Comparison of ENCODE assay signal across 11 cellular contexts in the genomic region with DNA sequence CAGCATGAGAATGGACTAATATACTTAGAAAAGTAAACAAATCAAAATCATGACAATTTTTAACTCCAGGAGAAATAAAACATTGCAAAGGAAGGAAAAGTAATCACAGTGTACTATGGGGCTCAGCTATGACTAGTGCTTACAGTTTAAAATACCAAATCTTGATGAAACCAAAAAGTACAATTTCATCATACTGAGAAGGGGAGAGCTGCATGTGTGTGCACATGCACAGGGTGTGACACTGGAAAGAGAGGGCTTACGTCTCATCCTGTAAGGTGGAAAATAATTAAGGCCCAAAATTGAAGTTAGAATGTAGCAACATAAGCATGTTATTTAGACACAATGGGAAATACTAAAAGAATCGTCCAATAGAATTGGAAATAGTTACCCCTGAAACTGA.
"Had no signal": no experiment of that assay in that cellular context is flagged by ENCODE, and none has a peak within 500 bp of the region (broad histone marks: within the 10 kb centered on the region; RNA-seq: fewer than 3 reads in every experiment).

No MANE protein-coding gene starts in this region.

- H3K4me1 ChIP-seq: HAP-1 had no signal

- H2AFZ ChIP-seq: GM23248, GM23338 had no signal

- FAIRE-seq: H1, H54 had no signal

- H3K27ac Mint-ChIP-seq: GM23338, H9, HFFc6 had no signal

- H3K4me1 Mint-ChIP-seq: GM23338, H9 had no signal

- H3K36me3 ChIP-seq: HAP-1 had no signal

- H3K4me2 ChIP-seq: GM23338 had no signal

- ATAC-seq: GM23338, HCT116 had no signal

- DNase-seq: GM23248, GOT3, H7, H9, HCEC 1CT, HFFc6 had no signal

- H3K4me3 Mint-ChIP-seq: GM23338, H9, HFFc6 had no signal

- H3K27ac ChIP-seq: GM23248 had no signal

- H3K9ac ChIP-seq: GM23248 had no signal

- H3K9me3 ChIP-seq: HAP-1 had no signal

- H3K9me3 Mint-ChIP-seq: H9, HFFc6 had no signal

- H3K4me3 ChIP-seq: GM23248, GM23338, HAP-1 had no signal
